ENCODE assay signal across 18 cellular contexts in the genomic region with DNA sequence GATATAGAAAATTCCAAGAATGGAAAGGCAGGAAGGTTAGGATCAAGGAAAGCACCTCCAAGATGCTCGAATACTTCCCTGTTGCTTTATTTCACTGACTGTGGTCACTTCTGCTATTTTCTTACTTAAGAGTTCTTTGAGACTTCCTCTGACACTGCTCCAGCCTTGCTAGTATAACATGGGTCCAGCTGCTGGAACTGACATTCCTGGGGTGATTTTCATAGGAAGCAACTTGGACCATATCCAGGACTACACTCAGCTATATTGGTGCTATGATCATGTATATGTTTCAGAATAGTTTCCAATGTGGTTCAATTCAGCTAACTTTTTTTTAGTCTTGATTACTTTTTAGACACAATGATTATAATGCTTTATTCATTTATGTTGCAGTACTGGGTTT.
A peak's percentile ranks its signal among the peaks of the same experiment; 100 is the strongest.
DNase-seq lines count a peak whose midpoint lies in the region; ATAC-seq, FAIRE-seq and TF ChIP-seq lines count a peak whose summit lies in the region.
"Had no signal": no experiment of that assay in that cellular context is flagged by ENCODE, and none has a peak within 500 bp of the region (broad histone marks: within the 10 kb centered on the region; RNA-seq: fewer than 3 reads in every experiment).

No MANE protein-coding gene starts in this region.

- POLR2A ChIA-PET in GM10248 (lab: Yijun Ruan, JAX), result no interaction called here

- FAIRE-seq in GM12891 (lab: Jason Lieb, UNC), result peak; percentile 68
- FAIRE-seq: islet of Langerhans had no signal

- no peak for TF ChIP-seq POLR2A in GM12891 (IDR thresholded peaks at IDR 0.05; ENCODE audit: low read depth, low read length)

- peaks cover 32% of the 10 kb centered on the region for H3K4me1 Mint-ChIP-seq in nephron

- DNase-seq in GM12891 (ENCODE audit: insufficient read length, low spot score), result no peak
- no peak for DNase-seq in RWPE2 (ENCODE audit: low spot score)
- peak; percentile 35 for DNase-seq in epithelial cell of esophagus (ENCODE audit: low read depth)
- no peak for DNase-seq in NCI-H1694 (lab: John Stamatoyannopoulos, UW)
- no peak for DNase-seq in GM10248 (ENCODE audit: extremely low spot score)
- no peak for DNase-seq in COR-L47 (lab: John Stamatoyannopoulos, UW)
- DNase-seq in stimulated activated naive CD8-positive, alpha-beta T cell treated with anti-CD3 and anti-CD28 coated beads, Interleukin-15, Interleukin-2, amounts not matched to agents 100 U/mL and 50 U/mL, for 24 hours, result no peak
- DNase-seq: effector memory CD4-positive, alpha-beta T cell; KG1; NCI-H187 treated with DMSO at 0.1 percent for 48 hours; NCI-H526 treated with DMSO at 0.1 percent for 48 hours; Peyer's patch had no signal

- H3K4me1 ChIP-seq in RWPE2 (ENCODE audit: insufficient read depth, poor library complexity, severe bottlenecking), result no peaks in the 10 kb centered on the region
- H3K4me1 ChIP-seq: BLaER1 treated with 17β-estradiol and CSF1 and Interleukin-3, amounts not matched to agents 10 nM and 100 nM; Peyer's patch had no signal

- H3K27ac Mint-ChIP-seq in nephron, result peak overlapping the region; percentile 55 to 74 (median 60)
- H3K27ac Mint-ChIP-seq: T-helper 1 cell treated with Interleukin-12 subunit alpha and Interleukin-12 subunit beta and Interleukin-4 antibody, amounts not matched to agents 30 μg/mL and 1 μg/mL, for 36 hours had no signal

- no peaks in the 10 kb centered on the region for H3K27me3 Mint-ChIP-seq in nephron (ENCODE audit: low read depth)

- ATAC-seq in RWPE2 (ENCODE audit: low read depth), result peak; percentile 64; the same call in 1 of the 3 replicates
- no peak for ATAC-seq in stimulated activated naive CD8-positive, alpha-beta T cell treated with anti-CD3 and anti-CD28 coated beads, Interleukin-15, Interleukin-2, amounts not matched to agents 100 U/mL and 50 U/mL, for 24 hours

- H3K27me3 ChIP-seq in RWPE2 (ENCODE audit: insufficient read depth, poor library complexity, severe bottlenecking), result no peaks in the 10 kb centered on the region
- H3K27me3 ChIP-seq: BLaER1 treated with 17β-estradiol and CSF1 and Interleukin-3, amounts not matched to agents 10 nM and 100 nM; cardiac muscle cell; Peyer's patch; vagina had no signal

- TF ChIP-seq CTCF in RWPE2 (IDR thresholded peaks at IDR 0.05; ENCODE audit: poor library complexity, severe bottlenecking) (no peak), epithelial cell of esophagus (IDR thresholded peaks at IDR 0.05; ENCODE audit: insufficient read depth, low read depth, low read length, missing control alignments) (no peak), nephron (IDR thresholded peaks at IDR 0.05; ENCODE audit: unreplicated experiment in 3 of 3) (no peak), GM10248 (IDR thresholded peaks at IDR 0.05; ENCODE audit: control extremely low read depth, extremely low read depth, low read depth, missing control alignments) (no peak)

- no peaks in the 10 kb centered on the region for H3K36me3 ChIP-seq in RWPE2 (ENCODE audit: low read depth)
- H3K36me3 ChIP-seq: BLaER1 treated with 17β-estradiol and CSF1 and Interleukin-3, amounts not matched to agents 10 nM and 100 nM; cardiac muscle cell; Peyer's patch; vagina had no signal

- no peak overlapping the region for H3K4me3 Mint-ChIP-seq in nephron
- H3K4me3 Mint-ChIP-seq: T-helper 1 cell treated with Interleukin-12 subunit alpha and Interleukin-12 subunit beta and Interleukin-4 antibody, amounts not matched to agents 30 μg/mL and 1 μg/mL, for 36 hours had no signal

- no peak overlapping the region for H3K27ac ChIP-seq in RWPE2 (ENCODE audit: poor library complexity, severe bottlenecking)
- H3K27ac ChIP-seq: BLaER1 treated with 17β-estradiol and CSF1 and Interleukin-3, amounts not matched to agents 10 nM and 100 nM; cardiac muscle cell; Peyer's patch; vagina had no signal

- H3K9me3 ChIP-seq in RWPE2 (ENCODE audit: severe bottlenecking), result no peaks in the 10 kb centered on the region
- H3K9me3 ChIP-seq: Peyer's patch, vagina had no signal

- no peaks in the 10 kb centered on the region for H3K36me3 Mint-ChIP-seq in nephron (ENCODE audit: low read depth)

- H3K4me3 ChIP-seq in RWPE2 (ENCODE audit: severe bottlenecking) (no peak overlapping the region), epithelial cell of esophagus (ENCODE audit: low read length) (no peak overlapping the region)
- H3K4me3 ChIP-seq: BLaER1 treated with 17β-estradiol and CSF1 and Interleukin-3, amounts not matched to agents 10 nM and 100 nM; cardiac muscle cell; Peyer's patch; vagina had no signal

- CTCF ChIA-PET in GM10248 (lab: Yijun Ruan, JAX), result interaction anchor here (1.5 kb wide), 1 partner anchor 50 kb away, joined by 3 read pairs; no protein-coding TSS in a partner anchor

- H3K9me3 Mint-ChIP-seq in nephron, result peaks cover 22% of the 10 kb centered on the region

TF ChIP-seq in GM12891, 5 proteins besides CTCF, POLR2A, EP300 and RAD21:
- TF ChIP-seq TAF1 (IDR thresholded peaks at IDR 0.05; ENCODE audit: low read depth, low read length) (no peak), SPI1 (IDR thresholded peaks at IDR 0.05; ENCODE audit: low read depth, low read length) (peak; percentile 12; the same call in 1 of the 2 replicates)
